Comparison of ENCODE assay signal across 30 cellular contexts in genomic region chr9:110984890-110985437, GRCh38. TPM values are rescaled to one million over a fixed set of nuclear protein-coding genes. Genes with fewer than 3 reads are reported as not detected.
"Had no signal": no experiment of that assay in that cellular context is flagged by ENCODE, and none has a peak within 500 bp of the region (broad histone marks: within the 10 kb centered on the region; RNA-seq: fewer than 3 reads in every experiment).

No MANE protein-coding gene starts in this region.

- H3K9me3 Mint-ChIP-seq: activated CD4-positive, alpha-beta T cell treated with anti-CD3 and anti-CD28 coated beads, Interleukin-2, amount 10 ng/mL, durations not matched to agents 24 days and 14 days; T-helper 2 cell treated with Interferon-gamma antibody and Interleukin-4, amounts not matched to agents 5 μg/mL and 100 μg/mL, for 36 hours had no signal

- H3K36me3 ChIP-seq: esophagus muscularis mucosa, heart right ventricle, stomach, thyroid gland, upper lobe of left lung, vagina had no signal

- H3K4me1 Mint-ChIP-seq: activated CD4-positive, alpha-beta T cell treated with anti-CD3 and anti-CD28 coated beads, Interleukin-2, amount 10 ng/mL, durations not matched to agents 24 days and 14 days; activated T-helper 17 cell treated with anti-CD3 and anti-CD28 coated beads, Interleukin-2, amount 50 U/mL, for 72 hours; naive B cell; neural crest cell; stimulated activated naive B cell treated with anti-CD40 and anti-IgM and Interleukin-4, amounts not matched to agents 10 μg/mL and 1 μg/mL and 100 μg/mL, for 72 hours had no signal

- H3K9me3 ChIP-seq: esophagus muscularis mucosa, stomach, thyroid gland, upper lobe of left lung, vagina had no signal

- H3K27me3 Mint-ChIP-seq: activated CD4-positive, alpha-beta memory T cell treated with anti-CD3 and anti-CD28 coated beads for 36 hours; activated CD4-positive, alpha-beta T cell treated with anti-CD3 and anti-CD28 coated beads, Interleukin-2, amount 10 ng/mL, durations not matched to agents 24 days and 14 days; activated T-helper 17 cell treated with anti-CD3 and anti-CD28 coated beads, Interleukin-2, amount 50 U/mL, for 72 hours; naive B cell; stimulated activated naive B cell treated with anti-CD40 and anti-IgM and Interleukin-4, amounts not matched to agents 10 μg/mL and 1 μg/mL and 100 μg/mL, for 72 hours had no signal

- ATAC-seq: activated CD4-positive, CD25-positive, alpha-beta regulatory T cell treated with anti-CD3 and anti-CD28 coated beads, Interleukin-2, amount 50 U/mL, for 24 hours; activated T-cell treated with anti-CD3 and anti-CD28 coated beads, Interleukin-2, amount 50 U/mL, for 4 hours; activated T-helper 17 cell treated with anti-CD3 and anti-CD28 coated beads, Interleukin-2, amount 50 U/mL, for 72 hours; heart right ventricle; left cardiac atrium; right cardiac atrium; stimulated activated naive B cell treated with anti-CD40 and anti-IgM and Interleukin-4, amounts not matched to agents 10 μg/mL and 1 μg/mL and 100 μg/mL, for 72 hours had no signal

- H3K27ac ChIP-seq: esophagus muscularis mucosa, heart right ventricle, stomach, thyroid gland, upper lobe of left lung, vagina, VCaP had no signal

- H3K36me3 Mint-ChIP-seq: activated CD4-positive, alpha-beta memory T cell treated with anti-CD3 and anti-CD28 coated beads for 36 hours; naive B cell; stimulated activated naive B cell treated with anti-CD40 and anti-IgM and Interleukin-4, amounts not matched to agents 10 μg/mL and 1 μg/mL and 100 μg/mL, for 72 hours had no signal

- H3K4me1 ChIP-seq: esophagus muscularis mucosa, heart right ventricle, thyroid gland, upper lobe of left lung had no signal

- DNase-seq: activated CD4-positive, alpha-beta memory T cell treated with anti-CD3 and anti-CD28 coated beads for 36 hours; activated CD4-positive, alpha-beta T cell treated with anti-CD3 and anti-CD28 coated beads, Interleukin-2, amount 10 ng/mL, durations not matched to agents 24 days and 14 days; activated gamma-delta T cell treated with Interleukin-2 at 50 U/mL for 16 hours; activated naive CD4-positive, alpha-beta T cell treated with anti-CD3 and anti-CD28 coated beads, Interleukin-2, amount 50 U/mL, for 16 hours; activated T-cell treated with anti-CD3 and anti-CD28 coated beads, Interleukin-2, amount 50 U/mL, for 4 hours; amygdala; caudate nucleus; cortex of kidney; endodermal cell; foreskin melanocyte; heart right ventricle; left cardiac atrium; mammary epithelial cell; naive B cell; posterior cingulate gyrus; right cardiac atrium; stimulated activated CD4-positive, alpha-beta T cell treated with anti-CD3 and anti-CD28 coated beads, Interleukin-15, amount 100 ng/mL, for 24 hours; stimulated activated CD4-positive, alpha-beta T cell treated with anti-CD3 and anti-CD28 coated beads, Interleukin-2, amount 100 ng/mL, for 24 hours; stimulated activated naive B cell treated with anti-CD40 and anti-IgM and Interleukin-4, amounts not matched to agents 10 μg/mL and 1 μg/mL and 100 μg/mL, for 72 hours; stomach; thyroid gland; upper lobe of left lung had no signal

- FAIRE-seq: keratinocyte had no signal

- H3K4me3 ChIP-seq: esophagus muscularis mucosa, heart right ventricle, stomach, thyroid gland, upper lobe of left lung, vagina had no signal

- H3K4me3 Mint-ChIP-seq: activated CD4-positive, alpha-beta memory T cell treated with anti-CD3 and anti-CD28 coated beads for 36 hours; activated CD4-positive, alpha-beta T cell treated with anti-CD3 and anti-CD28 coated beads, Interleukin-2, amount 10 ng/mL, durations not matched to agents 24 days and 14 days; activated T-cell treated with anti-CD3 and anti-CD28 coated beads, Interleukin-2, amount 50 U/mL, for 4 hours; activated T-helper 17 cell treated with anti-CD3 and anti-CD28 coated beads, Interleukin-2, amount 50 U/mL, for 72 hours; endodermal cell; naive B cell; neural crest cell; stimulated activated naive B cell treated with anti-CD40 and anti-IgM and Interleukin-4, amounts not matched to agents 10 μg/mL and 1 μg/mL and 100 μg/mL, for 72 hours; T-helper 2 cell treated with Interferon-gamma antibody and Interleukin-4, amounts not matched to agents 5 μg/mL and 100 μg/mL, for 36 hours had no signal

- H3K27ac Mint-ChIP-seq: activated CD4-positive, alpha-beta memory T cell treated with anti-CD3 and anti-CD28 coated beads for 36 hours; activated CD4-positive, alpha-beta T cell treated with anti-CD3 and anti-CD28 coated beads, Interleukin-2, amount 10 ng/mL, durations not matched to agents 24 days and 14 days; activated T-helper 17 cell treated with anti-CD3 and anti-CD28 coated beads, Interleukin-2, amount 50 U/mL, for 72 hours; endodermal cell; naive B cell; stimulated activated naive B cell treated with anti-CD40 and anti-IgM and Interleukin-4, amounts not matched to agents 10 μg/mL and 1 μg/mL and 100 μg/mL, for 72 hours; T-helper 2 cell treated with Interferon-gamma antibody and Interleukin-4, amounts not matched to agents 5 μg/mL and 100 μg/mL, for 36 hours had no signal

- H3K27me3 ChIP-seq: esophagus muscularis mucosa, heart right ventricle, stomach, thyroid gland, upper lobe of left lung, vagina had no signal

RNA-seq across cellular contexts. Expression of gene LPAR1, which starts 53.3 kb away (rescaled TPM):
- total RNA-seq: activated CD4-positive, alpha-beta memory T cell treated with anti-CD3 and anti-CD28 coated beads for 36 hours; activated CD4-positive, alpha-beta T cell treated with anti-CD3 and anti-CD28 coated beads, Interleukin-2, amount 10 ng/mL, durations not matched to agents 24 days and 14 days; activated T-helper 17 cell treated with anti-CD3 and anti-CD28 coated beads, Interleukin-2, amount 50 U/mL, for 72 hours had no signal
